In genomic region chr13:28474491-28475134, GRCh38 we compare ENCODE assay signal across 26 cellular contexts. TPM values are rescaled to one million over a fixed set of nuclear protein-coding genes. Genes with fewer than 3 reads are reported as not detected.
"Had no signal": no experiment of that assay in that cellular context is flagged by ENCODE, and none has a peak within 500 bp of the region (broad histone marks: within the 10 kb centered on the region; RNA-seq: fewer than 3 reads in every experiment).

No MANE protein-coding gene starts in this region.

- H3K4me2 ChIP-seq: hepatocyte had no signal

- H3K27me3 ChIP-seq: colonic mucosa, hepatocyte, ovary, thyroid gland, upper lobe of right lung had no signal

- H3K36me3 ChIP-seq: colonic mucosa, left ventricle myocardium inferior, ovary, prostate gland, thyroid gland, upper lobe of right lung, WERI-Rb-1 had no signal

- H3K4me3 ChIP-seq: colonic mucosa, dorsolateral prefrontal cortex, hepatocyte, left ventricle myocardium inferior, ovary, prostate gland, thyroid gland, upper lobe of right lung had no signal

- H3K27ac Mint-ChIP-seq: activated CD8-positive, alpha-beta T cell treated with anti-CD3 and anti-CD28 coated beads, Interleukin-2, amount 10 ng/mL, durations not matched to agents 7 days and 5 days; activated naive CD8-positive, alpha-beta T cell; activated T-helper 1 cell treated with anti-CD3 and anti-CD28 coated beads, Interleukin-12 subunit alpha, Interleukin-12 subunit beta, Interleukin-2, Interleukin-4 antibody, amounts not matched to agents 30 ng/mL and 10 ng/mL and 1 ng/mL, durations not matched to agents 14 hours and 24 hours and 36 hours; effector memory CD8-positive, alpha-beta T cell; immature natural killer cell; natural killer cell treated with Interleukin-12 subunit alpha and Interleukin-12 subunit beta and Interleukin-15 and Interleukin-18, amount 100 ng/mL, for 72 hours; stimulated activated naive CD8-positive, alpha-beta T cell treated with anti-CD3 and anti-CD28 coated beads, Interleukin-15, Interleukin-2, amounts not matched to agents 100 ng/mL and 50 ng/mL, for 24 hours had no signal

- H3K27me3 Mint-ChIP-seq: activated naive CD8-positive, alpha-beta T cell; stimulated activated naive CD8-positive, alpha-beta T cell treated with anti-CD3 and anti-CD28 coated beads, Interleukin-15, Interleukin-2, amounts not matched to agents 100 ng/mL and 50 ng/mL, for 24 hours had no signal

- H3K4me1 Mint-ChIP-seq: immature natural killer cell had no signal

- ATAC-seq: activated CD8-positive, alpha-beta T cell treated with anti-CD3 and anti-CD28 coated beads, Interleukin-2, amount 10 ng/mL, durations not matched to agents 7 days and 5 days; effector memory CD8-positive, alpha-beta T cell; natural killer cell treated with Interleukin-12 subunit alpha and Interleukin-12 subunit beta and Interleukin-15 and Interleukin-18, amount 100 ng/mL, for 72 hours; upper lobe of right lung had no signal

- H3K27ac ChIP-seq: colonic mucosa, dorsolateral prefrontal cortex, epithelial cell of prostate, hepatocyte, left ventricle myocardium inferior, ovary, prostate gland, thyroid gland, upper lobe of right lung, WERI-Rb-1 had no signal

- H3K9me3 Mint-ChIP-seq: activated T-helper 1 cell treated with anti-CD3 and anti-CD28 coated beads, Interleukin-12 subunit alpha, Interleukin-12 subunit beta, Interleukin-2, Interleukin-4 antibody, amounts not matched to agents 30 ng/mL and 10 ng/mL and 1 ng/mL, durations not matched to agents 14 hours and 24 hours and 36 hours; effector memory CD8-positive, alpha-beta T cell; immature natural killer cell; natural killer cell treated with Interleukin-12 subunit alpha and Interleukin-12 subunit beta and Interleukin-15 and Interleukin-18, amount 100 ng/mL, for 72 hours had no signal

- H3K4me1 ChIP-seq: colonic mucosa, prostate gland, thyroid gland, upper lobe of right lung had no signal

- H3K79me2 ChIP-seq: hepatocyte had no signal

- DNase-seq: activated CD4-positive, alpha-beta T cell treated with anti-CD3 and anti-CD28 coated beads, Interleukin-2, amount 50 U/mL, for 1 hour; activated CD4-positive, CD25-positive, alpha-beta regulatory T cell treated with anti-CD3 and anti-CD28 coated beads, Interleukin-2, amount 50 U/mL, for 72 hours; activated CD8-positive, alpha-beta T cell treated with anti-CD3 and anti-CD28 coated beads, Interleukin-2, amount 10 ng/mL, durations not matched to agents 7 days and 5 days; activated naive CD4-positive, alpha-beta T cell; amniotic stem cell; colonic mucosa; dorsolateral prefrontal cortex; effector memory CD8-positive, alpha-beta T cell; foreskin melanocyte; immature natural killer cell; left ventricle myocardium inferior; ovary; stimulated activated CD4-positive, alpha-beta T cell treated with anti-CD3 and anti-CD28 coated beads, Interleukin-4, amount 100 ng/mL, for 4 hours; substantia nigra; T-helper 1 cell; thyroid gland; upper lobe of right lung; WERI-Rb-1 had no signal

- H3K36me3 Mint-ChIP-seq: immature natural killer cell; natural killer cell treated with Interleukin-12 subunit alpha and Interleukin-12 subunit beta and Interleukin-15 and Interleukin-18, amount 100 ng/mL, for 72 hours had no signal

- H3K9me3 ChIP-seq: colonic mucosa, left ventricle myocardium inferior, ovary, prostate gland, thyroid gland, upper lobe of right lung had no signal

- H3K4me3 Mint-ChIP-seq: activated CD8-positive, alpha-beta T cell treated with anti-CD3 and anti-CD28 coated beads, Interleukin-2, amount 10 ng/mL, durations not matched to agents 7 days and 5 days; activated naive CD8-positive, alpha-beta T cell; activated T-helper 1 cell treated with anti-CD3 and anti-CD28 coated beads, Interleukin-12 subunit alpha, Interleukin-12 subunit beta, Interleukin-2, Interleukin-4 antibody, amounts not matched to agents 30 ng/mL and 10 ng/mL and 1 ng/mL, durations not matched to agents 14 hours and 24 hours and 36 hours; effector memory CD8-positive, alpha-beta T cell; immature natural killer cell; natural killer cell treated with Interleukin-12 subunit alpha and Interleukin-12 subunit beta and Interleukin-15 and Interleukin-18, amount 100 ng/mL, for 72 hours; stimulated activated naive CD8-positive, alpha-beta T cell treated with anti-CD3 and anti-CD28 coated beads, Interleukin-15, Interleukin-2, amounts not matched to agents 100 ng/mL and 50 ng/mL, for 24 hours had no signal

- H2AFZ ChIP-seq: hepatocyte had no signal

RNA-seq across cellular contexts. Expression of gene FLT1, which starts 20.3 kb away (rescaled TPM):
- total RNA-seq: bronchial epithelial cell had no signal
- polyA plus RNA-seq: immature natural killer cell had no signal
